8 cellular contexts compared by ENCODE assay signal in genomic region chr4:89101256-89102161, GRCh38. TPM values are rescaled to one million over a fixed set of nuclear protein-coding genes. Genes with fewer than 3 reads are reported as not detected.
DNase-seq lines count a peak whose midpoint lies in the region; ATAC-seq, FAIRE-seq and TF ChIP-seq lines count a peak whose summit lies in the region.

No MANE protein-coding gene starts in this region.

- H3K27ac Mint-ChIP-seq in activated B cell treated with CpG ODN at 0.5 μM for 24 hours = peak overlapping the region; percentile 87

- ATAC-seq in GM19324 (IDR thresholded peaks at IDR 0.05; ENCODE audit: low FRiP score, unreplicated experiment) (peak; percentile 93), HG02970 (IDR thresholded peaks at IDR 0.05; ENCODE audit: low FRiP score, unreplicated experiment) (peak; percentile 75), activated B cell treated with CpG ODN at 0.5 μM for 24 hours (ENCODE audit: low read depth) (peak; percentile 79)

- intact Hi-C loops in activated B cell treated with CpG ODN at 0.5 μM for 24 hours (cut with micrococcal nuclease) = loop anchor here (1.0 kb wide), 1 partner anchor 10 kb away; the partner anchor contains the start of gene TIGD2

- no peak for TF ChIP-seq CTCF in activated B cell treated with CpG ODN at 0.5 μM for 24 hours (IDR thresholded peaks at IDR 0.05)

- TF ChIP-seq POLR2A in GM12891 (IDR thresholded peaks at IDR 0.05; ENCODE audit: low read depth, low read length) = no peak

- peaks cover 7% of the 10 kb centered on the region for H3K9me3 Mint-ChIP-seq in activated B cell treated with CpG ODN at 0.5 μM for 24 hours

- CTCF ChIA-PET in activated B cell treated with CpG ODN at 0.5 μM for 24 hours (lab: Charles Lee) = interaction anchor here (2.2 kb wide), 1 partner anchor 79 kb away, joined by 7 read pairs; no protein-coding TSS in a partner anchor

- peak overlapping the region; percentile 67 for H3K4me3 Mint-ChIP-seq in activated B cell treated with CpG ODN at 0.5 μM for 24 hours

- no peaks in the 10 kb centered on the region for H3K27me3 Mint-ChIP-seq in activated B cell treated with CpG ODN at 0.5 μM for 24 hours

- DNase-seq in GM12891 (ENCODE audit: insufficient read length, low spot score) = no peak
- DNase-seq in activated B cell treated with CpG ODN at 0.5 μM for 24 hours = no peak
- no peak for DNase-seq in OCI-M1 (lab: John Stamatoyannopoulos, UW)
- DNase-seq in foreskin melanocyte = no peak
- DNase-seq in NCI-H2081 treated with DMSO at 0.1 percent for 48 hours (lab: John Stamatoyannopoulos, UW) = no peak
- DNase-seq in DMS79 (lab: John Stamatoyannopoulos, UW) = no peak

- FAIRE-seq in GM12891 (lab: Jason Lieb, UNC) = peak; percentile 84

- POLR2A ChIA-PET in activated B cell treated with CpG ODN at 0.5 μM for 24 hours (lab: Charles Lee) = interaction anchor here (1.0 kb wide), 2 partner anchors 10 to 817 kb away, joined by 3 read pairs; partner anchors contain the start of genes PPM1K and TIGD2

- H3K36me3 Mint-ChIP-seq in activated B cell treated with CpG ODN at 0.5 μM for 24 hours (ENCODE audit: low read depth) = no peaks in the 10 kb centered on the region

- H3K4me1 Mint-ChIP-seq in activated B cell treated with CpG ODN at 0.5 μM for 24 hours = peaks cover 24% of the 10 kb centered on the region

TF ChIP-seq in GM12891, 5 proteins besides CTCF, POLR2A, EP300 and RAD21:
- TF ChIP-seq PAX5 (IDR thresholded peaks at IDR 0.05; ENCODE audit: insufficient read depth, low read length, severe bottlenecking) (no peak), SPI1 (IDR thresholded peaks at IDR 0.05; ENCODE audit: low read depth, low read length) (peak; percentile 94), POU2F2 (IDR thresholded peaks at IDR 0.05; ENCODE audit: low read depth, low read length) (0 out of 2 replicates have a peak, but pooled peaks have one; percentile 6)

RNA-seq across cellular contexts. Expression of gene TIGD2, which starts 9.8 kb away (rescaled TPM):
- polyA plus RNA-seq in GM12891 (2012; ENCODE audit: low read depth, missing spikeins) = 1.8 TPM
- total RNA-seq in activated B cell treated with CpG ODN at 0.5 μM for 24 hours = 7.0 and 8.2 TPM in 2 replicates

RNA-seq across cellular contexts. Expression of gene FAM13A, which starts 44.5 kb away (rescaled TPM):
- polyA plus RNA-seq in GM12891 (2012; ENCODE audit: low read depth, missing spikeins) = 1.8 TPM
- 2.4 and 2.7 TPM in 2 replicates for total RNA-seq in activated B cell treated with CpG ODN at 0.5 μM for 24 hours
